In the genomic region with DNA sequence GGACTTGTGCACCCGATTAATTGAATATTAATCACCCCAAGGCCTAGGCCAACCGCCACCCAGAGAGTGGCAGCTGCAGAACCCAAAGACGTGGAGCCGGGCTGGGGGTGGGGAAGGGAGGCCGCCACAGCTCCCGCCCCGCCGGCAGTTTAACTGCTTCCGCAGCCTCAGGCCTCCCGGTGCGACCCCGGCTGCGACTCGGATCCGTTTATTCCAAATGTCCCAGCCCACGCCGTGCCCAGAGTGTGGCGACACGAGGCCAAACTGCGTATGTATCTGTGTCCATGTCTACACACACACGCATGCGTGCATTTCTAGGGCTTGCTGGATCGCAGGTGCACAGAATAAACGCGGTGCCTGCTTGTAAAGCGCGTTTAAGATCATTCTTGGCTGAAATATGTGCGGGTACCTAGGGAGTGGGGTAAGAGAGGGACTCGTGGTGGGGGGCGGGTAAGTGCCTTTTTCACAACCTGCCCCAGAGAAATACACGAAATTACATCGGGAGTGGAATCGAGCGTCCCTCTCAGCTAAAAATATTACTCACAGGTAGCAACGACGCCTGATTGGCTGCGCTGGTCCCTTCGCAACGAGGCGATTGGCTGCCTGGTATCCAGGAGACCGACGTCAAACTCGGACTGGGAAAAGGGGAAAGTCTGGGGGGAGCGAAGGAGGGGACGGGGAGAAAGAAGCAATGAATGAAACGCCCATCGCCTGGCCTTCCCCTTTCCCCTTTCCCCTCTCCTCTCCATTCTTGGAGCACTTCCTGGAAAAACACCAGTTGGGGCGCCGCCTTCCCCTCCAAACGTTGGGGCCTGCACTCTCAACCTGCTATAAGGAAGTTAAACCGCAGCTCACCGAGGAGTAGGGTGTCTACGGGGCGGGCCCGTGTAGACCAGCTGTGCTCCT, we compare ENCODE assay signal across 8 cellular contexts. TPM values are rescaled to one million over a fixed set of nuclear protein-coding genes. Genes with fewer than 3 reads are reported as not detected.
DNase-seq lines count a peak whose midpoint lies in the region; ATAC-seq and TF ChIP-seq lines count a peak whose summit lies in the region.

No MANE protein-coding gene starts in this region.

- TF ChIP-seq CTCF in osteoblast (IDR thresholded peaks at IDR 0.05; ENCODE audit: extremely low read depth, low read depth, low read length): no peak
- TF ChIP-seq CTCF in thoracic aorta (IDR thresholded peaks at IDR 0.05): no peak

- H4K20me1 ChIP-seq in osteoblast (ENCODE audit: insufficient read depth, low read length): peaks cover 28% of the 10 kb centered on the region

- peak overlapping the region; percentile 100 for H3K4me2 ChIP-seq in osteoblast (ENCODE audit: insufficient read depth, low read length)

- peaks cover 37% of the 10 kb centered on the region for H3K4me1 ChIP-seq in osteoblast (ENCODE audit: insufficient read depth, low read length)
- peaks cover 18 to 50% of the 10 kb centered on the region in 2 donors for H3K4me1 ChIP-seq in thoracic aorta (ENCODE audit: control insufficient read depth in 1 of 2, low read depth in 2 of 2)

- H3K27me3 Mint-ChIP-seq in activated naive CD8-positive, alpha-beta T cell treated with anti-CD3 and anti-CD28 coated beads, Interleukin-2, amount 10 ng/mL, durations not matched to agents 7 days and 5 days: peaks cover 12% of the 10 kb centered on the region

- H3K4me1 Mint-ChIP-seq in activated naive CD8-positive, alpha-beta T cell treated with anti-CD3 and anti-CD28 coated beads, Interleukin-2, amount 10 ng/mL, durations not matched to agents 7 days and 5 days: peaks cover 44% of the 10 kb centered on the region

- H3K4me3 ChIP-seq in GM08714 (ENCODE audit: low read length): peak overlapping the region; percentile 75
- peak overlapping the region; percentile 80 for H3K4me3 ChIP-seq in osteoblast (ENCODE audit: insufficient read depth, low read length)
- H3K4me3 ChIP-seq in thoracic aorta: peak overlapping the region; percentile 88

- peaks cover 13% of the 10 kb centered on the region for H3K36me3 Mint-ChIP-seq in activated naive CD8-positive, alpha-beta T cell treated with anti-CD3 and anti-CD28 coated beads, Interleukin-2, amount 10 ng/mL, durations not matched to agents 7 days and 5 days

- peak overlapping the region; percentile 95 for H3K4me3 Mint-ChIP-seq in activated naive CD8-positive, alpha-beta T cell treated with anti-CD3 and anti-CD28 coated beads, Interleukin-2, amount 10 ng/mL, durations not matched to agents 7 days and 5 days

- ATAC-seq in HG02678 (IDR thresholded peaks at IDR 0.05; ENCODE audit: unreplicated experiment) (peak; percentile 34), thoracic aorta (ENCODE audit: insufficient number of reproducible peaks, low FRiP score, low read depth) (peak; percentile 71)
- ATAC-seq in activated naive CD8-positive, alpha-beta T cell treated with anti-CD3 and anti-CD28 coated beads, Interleukin-2, amount 10 ng/mL, durations not matched to agents 7 days and 5 days (ENCODE audit: low read depth): peak; percentile 30

- H2AFZ ChIP-seq in osteoblast (ENCODE audit: low read length): peak overlapping the region; percentile 99

- no peaks in the 10 kb centered on the region for H3K9me3 Mint-ChIP-seq in activated naive CD8-positive, alpha-beta T cell treated with anti-CD3 and anti-CD28 coated beads, Interleukin-2, amount 10 ng/mL, durations not matched to agents 7 days and 5 days

- intact Hi-C loops in head of caudate nucleus (cut with DNase I): loop anchor here (2.0 kb wide), 2 partner anchors 26 to 64 kb away; no protein-coding TSS in a partner anchor

- no peaks in the 10 kb centered on the region for H3K9me3 ChIP-seq in osteoblast (ENCODE audit: low read depth, low read length)
- H3K9me3 ChIP-seq in thoracic aorta: no peaks in the 10 kb centered on the region

- POLR2A ChIA-PET in activated naive CD8-positive, alpha-beta T cell treated with anti-CD3 and anti-CD28 coated beads, Interleukin-2, amount 10 ng/mL, durations not matched to agents 7 days and 5 days (lab: Charles Lee): interaction anchor here (0.8 to 4.8 kb wide), 29 partner anchors 9 to 358 kb away, joined by 3 to 247 read pairs (median 11); partner anchors contain the start of genes LUC7L3, NME1, NME2 and SPAG9

- peak overlapping the region; percentile 98 for H3K27ac Mint-ChIP-seq in activated naive CD8-positive, alpha-beta T cell treated with anti-CD3 and anti-CD28 coated beads, Interleukin-2, amount 10 ng/mL, durations not matched to agents 7 days and 5 days

- H3K79me2 ChIP-seq in osteoblast (ENCODE audit: insufficient read depth, low read length): peaks cover 35% of the 10 kb centered on the region

- no peaks in the 10 kb centered on the region for H3K27me3 ChIP-seq in osteoblast (ENCODE audit: insufficient read depth, low read length)
- H3K27me3 ChIP-seq in thoracic aorta (replicated peaks; ENCODE audit: insufficient read depth): no peaks in the 10 kb centered on the region

- H3K36me3 ChIP-seq in osteoblast (ENCODE audit: insufficient read depth, low read length) (peaks cover 12% of the 10 kb centered on the region), thoracic aorta (no peaks in the 10 kb centered on the region)

- H3K27ac ChIP-seq in osteoblast (ENCODE audit: low read depth, low read length): peak overlapping the region; percentile 97
- H3K27ac ChIP-seq in thoracic aorta: peak overlapping the region; percentile 99

- DNase-seq in NCI-H128 (lab: John Stamatoyannopoulos, UW; ENCODE audit: unreplicated experiment): peak; percentile 92
- peak; percentile 95 for DNase-seq in SKM-1 treated with dmso at 0.1 percent for 144 hours (lab: John Stamatoyannopoulos, UW; ENCODE audit: unreplicated experiment)
- DNase-seq in activated naive CD8-positive, alpha-beta T cell treated with anti-CD3 and anti-CD28 coated beads, Interleukin-2, amount 10 ng/mL, durations not matched to agents 7 days and 5 days: peak; percentile 81
- DNase-seq in head of caudate nucleus: peak; percentile 95 to 99 (median 98)
- DNase-seq in osteoblast (ENCODE audit: insufficient read length, low spot score, missing footprints): peak; percentile 96
- DNase-seq in thoracic aorta (ENCODE audit: low spot score): peak; percentile 80

RNA-seq across cellular contexts. Expression of gene TOB1, which starts 1.0 kb away (rescaled TPM):
- 10 to 100 TPM; 54.9 to 56.6 TPM for total RNA-seq in activated naive CD8-positive, alpha-beta T cell treated with anti-CD3 and anti-CD28 coated beads, Interleukin-2, amount 10 ng/mL, durations not matched to agents 7 days and 5 days
- 18.8 and 21.5 TPM in 2 replicates for total RNA-seq in osteoblast
- total RNA-seq in thoracic aorta: 10 to 100 TPM; 19.8 to 24.3 TPM

RNA-seq across cellular contexts. Expression of gene WFIKKN2, which starts 31.8 kb away (rescaled TPM):
- total RNA-seq in activated naive CD8-positive, alpha-beta T cell treated with anti-CD3 and anti-CD28 coated beads, Interleukin-2, amount 10 ng/mL, durations not matched to agents 7 days and 5 days: not detected
- total RNA-seq in osteoblast (under 0.01 TPM in 1 of 2 replicates, not detected in the other), thoracic aorta (under 1 TPM in 1 of 2 donors, not detected in 1; 0.14 TPM)

Comparison
In these comparisons a context has a peak if more than half of its experiments do, and no peak if none do; other contexts are left out.
1. Peak in every context shown above with its lines: DNase-seq, ATAC-seq, H3K4me3 ChIP-seq and H3K27ac ChIP-seq.